In genomic region chrX:17007134-17007768, GRCh38 we compare ENCODE assay signal across 8 cellular contexts.
DNase-seq lines count a peak whose midpoint lies in the region; ATAC-seq and TF ChIP-seq lines count a peak whose summit lies in the region.
"Had no signal": no experiment of that assay in that cellular context is flagged by ENCODE, and none has a peak within 500 bp of the region (broad histone marks: within the 10 kb centered on the region; RNA-seq: fewer than 3 reads in every experiment).

No MANE protein-coding gene starts in this region.

- in situ Hi-C loops in astrocyte of the cerebellum (cut with HindIII; ENCODE audit: low sequenced_read_pairs): no loop called here

- peak; percentile 28 for TF ChIP-seq CTCF in GM06990 (IDR thresholded peaks at IDR 0.05; ENCODE audit: insufficient read depth, low read length, poor library complexity, severe bottlenecking)
- TF ChIP-seq CTCF in astrocyte of the cerebellum (IDR thresholded peaks at IDR 0.05; ENCODE audit: low read depth, low read length, missing control alignments): peak; percentile 54

- no peaks in the 10 kb centered on the region for H3K9me3 ChIP-seq in mononuclear cell (ENCODE audit: low read depth, low read length)

- ATAC-seq in HG03280 (IDR thresholded peaks at IDR 0.05; ENCODE audit: unreplicated experiment): no peak

- H3K27me3 ChIP-seq in GM06990 (replicated peaks; ENCODE audit: control insufficient read depth, insufficient read depth, low read length) (peaks cover 3% of the 10 kb centered on the region; the same call in 1 of the 2 replicates), mononuclear cell (ENCODE audit: insufficient read depth, low read length) (no peaks in the 10 kb centered on the region)

- H3K4me1 ChIP-seq in mononuclear cell (ENCODE audit: insufficient read depth, low read length): peaks cover 9% of the 10 kb centered on the region

- no peak overlapping the region for H3K4me3 ChIP-seq in GM06990 (replicated peaks; ENCODE audit: low read depth, low read length)
- no peak overlapping the region for H3K4me3 ChIP-seq in astrocyte of the cerebellum (ENCODE audit: low read depth, low read length)
- peak overlapping the region; percentile 24 for H3K4me3 ChIP-seq in mononuclear cell (ENCODE audit: low read length)

- DNase-seq in GM06990 (ENCODE audit: extremely low read depth, insufficient read length) (no peak), Kasumi-1 (lab: John Stamatoyannopoulos, UW) (peak; percentile 12 to 38), astrocyte of the cerebellum (ENCODE audit: low read depth) (no peak), NCI-H2081 (lab: John Stamatoyannopoulos, UW) (no peak)
- no peak for DNase-seq in activated CD4-positive, CD25-positive, alpha-beta regulatory T cell (lab: John Stamatoyannopoulos, UW)
- DNase-seq: NCI-H187 treated with DMSO at 0.1 percent for 48 hours had no signal

- H3K36me3 ChIP-seq in GM06990 (ENCODE audit: control insufficient read depth, insufficient read depth, low read length): no peaks in the 10 kb centered on the region

Comparison
In these comparisons a context has a peak if more than half of its experiments do, and no peak if none do; other contexts are left out.
1. DNase-seq: peak in Kasumi-1 (2 of 2); none in GM06990 (single experiment), astrocyte of the cerebellum (single experiment), NCI-H2081 (0 of 2) and activated CD4-positive, CD25-positive, alpha-beta regulatory T cell (0 of 4).